In the genomic region with DNA sequence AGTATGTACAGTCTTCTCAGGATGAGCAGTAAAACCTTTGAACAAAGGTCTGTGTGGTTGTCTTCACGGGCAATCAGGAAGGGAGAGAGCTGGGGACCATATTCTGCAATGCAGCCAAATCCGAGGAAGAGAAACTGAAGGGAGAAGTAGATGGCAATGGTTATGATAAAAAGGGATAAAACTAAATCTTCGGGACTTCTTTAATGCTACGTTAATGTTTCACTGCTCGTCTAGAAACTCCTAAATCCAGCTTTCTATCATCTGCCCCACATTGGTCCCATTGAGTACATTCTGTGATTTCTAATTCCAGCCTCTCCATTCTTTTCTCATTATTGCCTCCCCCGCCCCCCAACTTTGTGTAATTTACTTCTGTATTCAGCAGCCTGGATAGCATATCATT, we compare ENCODE assay signal across 15 cellular contexts. TPM values are rescaled to one million over a fixed set of nuclear protein-coding genes. Genes with fewer than 3 reads are reported as not detected.
DNase-seq lines count a peak whose midpoint lies in the region; ATAC-seq, FAIRE-seq and TF ChIP-seq lines count a peak whose summit lies in the region.
"Had no signal": no experiment of that assay in that cellular context is flagged by ENCODE, and none has a peak within 500 bp of the region (broad histone marks: within the 10 kb centered on the region; RNA-seq: fewer than 3 reads in every experiment).

No MANE protein-coding gene starts in this region.

- no peak overlapping the region for H3K27ac ChIP-seq in CD4-positive, alpha-beta T cell (ENCODE audit: low read depth, low read length)
- H3K27ac ChIP-seq in Karpas-422 (ENCODE audit: low read length) (no peak overlapping the region), K562 (ENCODE audit: extremely low read depth, low read depth, low read length) (peak overlapping the region; percentile 93; the same call in 2 of the 3 replicates)

- peaks cover 15% of the 10 kb centered on the region for H4K20me1 ChIP-seq in Karpas-422 (ENCODE audit: insufficient read depth, low read depth, low read length)
- no peaks in the 10 kb centered on the region; the same call in 1 of the 2 replicates for H4K20me1 ChIP-seq in K562 (replicated peaks; ENCODE audit: control insufficient read depth, insufficient read depth, low read length)

- no TSS peak for BruUV-seq in K562 (replicated peaks; lab: Mats Ljungman, UMichigan)

- peaks cover 41% of the 10 kb centered on the region for H3K36me3 Mint-ChIP-seq in CD4-positive, alpha-beta T cell (ENCODE audit: low read depth)
- peaks cover 14% of the 10 kb centered on the region for H3K36me3 Mint-ChIP-seq in natural killer cell treated with Interleukin-12 subunit alpha and Interleukin-12 subunit beta and Interleukin-15 and Interleukin-18, amount 100 ng/mL, for 72 hours

- intact Hi-C loops in CD4-positive, alpha-beta T cell (cut with DNase I, micrococcal nuclease): loop anchor here (5.0 kb wide), 5 partner anchors 119 to 1504 kb away; a partner anchor contains a TSS
- intact Hi-C loops in K562 (cut with micrococcal nuclease): no loop called here

- no peaks in the 10 kb centered on the region for H3K9me2 ChIP-seq in Karpas-422 (replicated peaks; ENCODE audit: insufficient read depth, low read length)

- DNase-seq in CD4-positive, alpha-beta T cell: no peak
- DNase-seq in Karpas-422 (no peak), K562 (ENCODE audit: extremely low read depth in 1 of 4, low spot score in 3 of 4) (no peak), BE2C (no peak), HuH-7.5 (ENCODE audit: low spot score) (no peak), AG20443 (ENCODE audit: low spot score) (no peak)
- DNase-seq in natural killer cell treated with Interleukin-12 subunit alpha and Interleukin-12 subunit beta and Interleukin-15 and Interleukin-18, amount 100 ng/mL, for 72 hours (ENCODE audit: low spot score): no peak
- DNase-seq: islet precursor cell, NCI-H510A treated with DMSO at 0.1 percent for 48 hours, posterior cingulate gyrus, transverse colon had no signal

- TF ChIP-seq CTCF in CD4-positive, alpha-beta T cell (IDR thresholded peaks at IDR 0.05): no peak
- TF ChIP-seq CTCF in K562 (IDR thresholded peaks at IDR 0.05 in 2 of 3, conservative IDR thresholded peaks at IDR 0.05 in 1 of 3; ENCODE audit: insufficient read depth in 2 of 3, low read depth in 1 of 3, low read length in 3 of 3) (no peak), BE2C (IDR thresholded peaks at IDR 0.05; ENCODE audit: low read depth, low read length) (no peak)

- in situ Hi-C loops in K562 (cut with MboI): no loop called here

- H3K4me3 Mint-ChIP-seq in CD4-positive, alpha-beta T cell: peak overlapping the region; percentile 98
- peak overlapping the region; percentile 90 for H3K4me3 Mint-ChIP-seq in natural killer cell treated with Interleukin-12 subunit alpha and Interleukin-12 subunit beta and Interleukin-15 and Interleukin-18, amount 100 ng/mL, for 72 hours

- H3K27me3 Mint-ChIP-seq in CD4-positive, alpha-beta T cell: no peaks in the 10 kb centered on the region
- no peaks in the 10 kb centered on the region for H3K27me3 Mint-ChIP-seq in natural killer cell treated with Interleukin-12 subunit alpha and Interleukin-12 subunit beta and Interleukin-15 and Interleukin-18, amount 100 ng/mL, for 72 hours

- H3K4me1 ChIP-seq in Karpas-422 (ENCODE audit: low read length): peaks cover 21% of the 10 kb centered on the region
- peaks cover 14 to 17% of the 10 kb centered on the region in 2 experiments; a peak in 4 of 5 replicates for H3K4me1 ChIP-seq in K562 (replicated peaks in 1 of 2; ENCODE audit: control insufficient read depth in 2 of 2, insufficient read depth in 2 of 2, low read length in 2 of 2)
- no peaks in the 10 kb centered on the region for H3K4me1 ChIP-seq in BE2C

- H3K4me1 Mint-ChIP-seq in CD4-positive, alpha-beta T cell (ENCODE audit: low read depth): peaks cover 42% of the 10 kb centered on the region
- H3K4me1 Mint-ChIP-seq in natural killer cell treated with Interleukin-12 subunit alpha and Interleukin-12 subunit beta and Interleukin-15 and Interleukin-18, amount 100 ng/mL, for 72 hours (ENCODE audit: low read depth in 2 of 2): peaks cover 31% of the 10 kb centered on the region in 2 donors

- POLR2A ChIA-PET in CD4-positive, alpha-beta T cell (lab: Charles Lee): interaction anchor here (1.3 to 2.7 kb wide), 5 partner anchors 12 to 200 kb away, joined by 3 to 27 read pairs (median 14); a partner anchor contains a TSS
- POLR2A ChIA-PET in K562 (lab: Yijun Ruan, JAX): interaction anchor here (0.6 to 1.7 kb wide), 3 partner anchors 13 to 1977 kb away, joined by 3 read pairs; no protein-coding TSS in a partner anchor

- no peak for FAIRE-seq in K562 (lab: Jason Lieb, UNC)
- FAIRE-seq: GM19239 had no signal

- H3K27ac Mint-ChIP-seq in CD4-positive, alpha-beta T cell: peak overlapping the region; percentile 99
- H3K27ac Mint-ChIP-seq in natural killer cell treated with Interleukin-12 subunit alpha and Interleukin-12 subunit beta and Interleukin-15 and Interleukin-18, amount 100 ng/mL, for 72 hours: peak overlapping the region; percentile 82 to 96

- H3K4me3 ChIP-seq in Karpas-422 (ENCODE audit: low read length): peak overlapping the region; percentile 92
- no peak overlapping the region; the same call in 1 of the 2 replicates for H3K4me3 ChIP-seq in K562
- no peak overlapping the region for H3K4me3 ChIP-seq in BE2C (ENCODE audit: low read depth, low read length)

- H3K36me3 ChIP-seq in Karpas-422 (ENCODE audit: insufficient read depth, low read length): peaks cover 42% of the 10 kb centered on the region
- peaks cover 82% of the 10 kb centered on the region for H3K36me3 ChIP-seq in K562 (ENCODE audit: control insufficient read depth, insufficient read depth, low read length)
- H3K36me3 ChIP-seq in BE2C: peaks cover 13% of the 10 kb centered on the region

- CTCF ChIA-PET in CD4-positive, alpha-beta T cell (lab: Charles Lee): interaction anchor here (1.2 to 2.2 kb wide), 3 partner anchors 104 to 129 kb away, joined by 3 to 8 read pairs (median 6); a partner anchor contains a TSS
- CTCF ChIA-PET in K562 (lab: Yijun Ruan, JAX; ENCODE audit: low intra/inter-chr PET ratio): no interaction called here

- H2AFZ ChIP-seq in Karpas-422 (ENCODE audit: low read length) (no peak overlapping the region), K562 (ENCODE audit: low read depth, low read length) (no peak overlapping the region)

- no peak for TF ChIP-seq POLR2A in K562 (conservative IDR thresholded peaks at IDR 0.05)

- WGBS in K562 (ENCODE audit: insufficient coverage, low coverage, missing lambda C conversion rate): 95% methylated on average over 6 of the region's 6 CpGs

- no peaks in the 10 kb centered on the region for H3K9me3 ChIP-seq in CD4-positive, alpha-beta T cell (ENCODE audit: control insufficient read depth, low read length)
- H3K9me3 ChIP-seq in Karpas-422 (ENCODE audit: low read length) (no peaks in the 10 kb centered on the region), K562 (replicated peaks; ENCODE audit: control insufficient read depth, insufficient read depth, low read depth, low read length) (no peaks in the 10 kb centered on the region), BE2C (no peaks in the 10 kb centered on the region)
- H3K9me3 ChIP-seq: transverse colon had no signal

- no peak for TF ChIP-seq RAD21 in K562 (CRISPR knock-in tag; conservative IDR thresholded peaks at IDR 0.05 in 1 of 2, IDR thresholded peaks at IDR 0.05 in 1 of 2)

- no peaks in the 10 kb centered on the region for H3K27me3 ChIP-seq in CD4-positive, alpha-beta T cell (ENCODE audit: control insufficient read depth, insufficient read depth, low read length)
- no peaks in the 10 kb centered on the region for H3K27me3 ChIP-seq in Karpas-422 (ENCODE audit: low read length)
- H3K27me3 ChIP-seq in K562 (ENCODE audit: control insufficient read depth in 2 of 2, insufficient read depth in 2 of 2, low read length in 2 of 2): no peaks in the 10 kb centered on the region
- H3K27me3 ChIP-seq in BE2C: no peaks in the 10 kb centered on the region
- H3K27me3 ChIP-seq: cardiac muscle cell, transverse colon had no signal

- H3K79me2 ChIP-seq in Karpas-422 (ENCODE audit: low read length) (peaks cover 56% of the 10 kb centered on the region), K562 (ENCODE audit: control insufficient read depth, insufficient read depth, low read length) (peaks cover 53% of the 10 kb centered on the region)

- ATAC-seq in CD4-positive, alpha-beta T cell (ENCODE audit: poor library complexity): no peak
- ATAC-seq in K562 (no peak), HG03045 (IDR thresholded peaks at IDR 0.05; ENCODE audit: unreplicated experiment) (no peak)
- no peak for ATAC-seq in natural killer cell treated with Interleukin-12 subunit alpha and Interleukin-12 subunit beta and Interleukin-15 and Interleukin-18, amount 100 ng/mL, for 72 hours

- H3K9ac ChIP-seq in Karpas-422 (ENCODE audit: low read length): 0 out of 2 replicates have a peak overlapping the region, but pooled peaks have one; percentile 97
- peak overlapping the region in 1 of 2 experiments; percentile 95; a peak in 2 of 4 replicates for H3K9ac ChIP-seq in K562 (ENCODE audit: insufficient read depth in 1 of 2, low read depth in 2 of 2, low read length in 2 of 2)

- peak overlapping the region; percentile 88 for H3K4me2 ChIP-seq in Karpas-422 (ENCODE audit: low read depth, low read length, poor library complexity, severe bottlenecking)
- peak overlapping the region; percentile 97; the same call in 1 of the 2 replicates for H3K4me2 ChIP-seq in K562 (ENCODE audit: insufficient read depth, low read length)

- H3K9me1 ChIP-seq in K562 (ENCODE audit: control insufficient read depth, insufficient read depth, low read length): no peaks in the 10 kb centered on the region

- H3K9me3 Mint-ChIP-seq in CD4-positive, alpha-beta T cell: no peaks in the 10 kb centered on the region
- H3K9me3 Mint-ChIP-seq in natural killer cell treated with Interleukin-12 subunit alpha and Interleukin-12 subunit beta and Interleukin-15 and Interleukin-18, amount 100 ng/mL, for 72 hours: no peaks in the 10 kb centered on the region

- TF ChIP-seq EP300 in K562 (IDR thresholded peaks at IDR 0.05; ENCODE audit: low read length): no peak

RNA-seq across cellular contexts. Expression of a gene that starts 1.7 kb away (rescaled TPM):
- 10 to 100 TPM; 68.5 to 68.6 TPM for total RNA-seq in CD4-positive, alpha-beta T cell
- 36.3 and 57.2 TPM in 2 replicates for total RNA-seq in Karpas-422 (2014; rRNA removed; shearing (Covaris generic); ENCODE audit: low replicate concordance)
- 128 and 180 TPM in 2 replicates for total RNA-seq in K562 (2011; cell fraction: chromatin; rRNA removed; ENCODE audit: low replicate concordance)
- 109 and 115 TPM in 2 replicates for total RNA-seq in K562 (2011; cell fraction: nucleolus; rRNA removed)
- total RNA-seq in K562 (2011; cell fraction: nucleoplasm; rRNA removed): 150 and 215 TPM in 2 replicates
- total RNA-seq in K562 (2014; rRNA removed): 43.2 and 48.7 TPM in 2 replicates
- total RNA-seq in K562 (2014; rRNA removed; fragmentation: Illumina TruSeq; extraction: Trizol): 45.7 and 47.5 TPM in 2 replicates
- 47.0 and 48.9 TPM in 2 replicates for total RNA-seq in K562 (2015; rRNA removed; fragmentation: Illumina TruSeq; extraction: Trizol)
- 63.0 and 66.0 TPM in 2 replicates for total RNA-seq in K562 (2021)
- polyA plus RNA-seq in K562 (2011; rRNA removed): 78.1 and 83.0 TPM in 2 replicates
- polyA plus RNA-seq in K562 (2011; cell fraction: cytosol; rRNA removed): 82.7 and 87.5 TPM in 2 replicates
- 109 and 128 TPM in 2 replicates for polyA plus RNA-seq in K562 (2011; cell fraction: nucleus; rRNA removed)
- 38.6 and 62.9 TPM in 2 replicates for polyA plus RNA-seq in K562 (2012)
- polyA plus RNA-seq in K562 (2014; fragmentation: Illumina TruSeq; extraction: Trizol): 48.1 and 57.0 TPM in 2 replicates
- 100 to 1,000 TPM; 158 to 163 TPM for polyA plus RNA-seq in K562 (2014; fragmentation: Nextera tagmentation; extraction: Ambion mirVana)
- 54.0 and 64.9 TPM in 2 replicates for polyA plus RNA-seq in K562 (2014; rRNA removed)
- polyA minus RNA-seq in K562 (2011; rRNA and poly(A)+ RNA removed): 58.1 and 61.2 TPM in 2 replicates
- polyA minus RNA-seq in K562 (2011; cell fraction: cytosol; rRNA and poly(A)+ RNA removed): 21.0 and 37.8 TPM in 2 replicates
- polyA minus RNA-seq in K562 (2011; cell fraction: nucleus; rRNA and poly(A)+ RNA removed): 75.8 and 112 TPM in 2 replicates
- total RNA-seq in natural killer cell treated with Interleukin-12 subunit alpha and Interleukin-12 subunit beta and Interleukin-15 and Interleukin-18, amount 100 ng/mL, for 72 hours: 10 to 100 TPM; 44.1 to 57.4 TPM
- polyA plus RNA-seq in BE2C (2012; ENCODE audit: insufficient read depth, insufficient read length, low read depth): 57.0 TPM

RNA-seq across cellular contexts. Expression of a gene that starts 1.9 kb away (rescaled TPM):
- total RNA-seq in CD4-positive, alpha-beta T cell: 10 to 100 TPM; 78.1 to 80.5 TPM
- total RNA-seq in Karpas-422 (2014; rRNA removed; shearing (Covaris generic); ENCODE audit: low replicate concordance): 36.3 and 49.7 TPM in 2 replicates
- 207 and 353 TPM in 2 replicates for total RNA-seq in K562 (2011; cell fraction: chromatin; rRNA removed; ENCODE audit: low replicate concordance)
- 170 and 195 TPM in 2 replicates for total RNA-seq in K562 (2011; cell fraction: nucleolus; rRNA removed)
- total RNA-seq in K562 (2011; cell fraction: nucleoplasm; rRNA removed): 211 and 248 TPM in 2 replicates
- 41.0 and 46.7 TPM in 2 replicates for total RNA-seq in K562 (2014; rRNA removed)
- 27.8 and 32.0 TPM in 2 replicates for total RNA-seq in K562 (2014; rRNA removed; fragmentation: Illumina TruSeq; extraction: Trizol)
- total RNA-seq in K562 (2015; rRNA removed; fragmentation: Illumina TruSeq; extraction: Trizol): 37.6 and 40.8 TPM in 2 replicates
- total RNA-seq in K562 (2021): 42.9 and 46.5 TPM in 2 replicates
- 74.1 and 84.0 TPM in 2 replicates for polyA plus RNA-seq in K562 (2011; rRNA removed)
- polyA plus RNA-seq in K562 (2011; cell fraction: cytosol; rRNA removed): 59.9 and 62.2 TPM in 2 replicates
- polyA plus RNA-seq in K562 (2011; cell fraction: nucleus; rRNA removed): 334 and 409 TPM in 2 replicates
- 35.7 and 48.8 TPM in 2 replicates for polyA plus RNA-seq in K562 (2012)
- 48.5 and 49.3 TPM in 2 replicates for polyA plus RNA-seq in K562 (2014; fragmentation: Illumina TruSeq; extraction: Trizol)
- polyA plus RNA-seq in K562 (2014; fragmentation: Nextera tagmentation; extraction: Ambion mirVana): 10 to 100 TPM; 11.8 to 14.2 TPM
- polyA plus RNA-seq in K562 (2014; rRNA removed): 60.0 and 61.0 TPM in 2 replicates
- 58.8 and 63.0 TPM in 2 replicates for polyA minus RNA-seq in K562 (2011; rRNA and poly(A)+ RNA removed)
- 15.8 and 19.7 TPM in 2 replicates for polyA minus RNA-seq in K562 (2011; cell fraction: cytosol; rRNA and poly(A)+ RNA removed)
- polyA minus RNA-seq in K562 (2011; cell fraction: nucleus; rRNA and poly(A)+ RNA removed): 73.6 and 124 TPM in 2 replicates
- total RNA-seq in natural killer cell treated with Interleukin-12 subunit alpha and Interleukin-12 subunit beta and Interleukin-15 and Interleukin-18, amount 100 ng/mL, for 72 hours: 10 to 100 TPM; 50.8 to 71.7 TPM
- 40.8 TPM for polyA plus RNA-seq in BE2C (2012; ENCODE audit: insufficient read depth, insufficient read length, low read depth)

RNA-seq across cellular contexts. Expression of a gene that starts 9.3 kb away (rescaled TPM):
- total RNA-seq in CD4-positive, alpha-beta T cell: 10 to 100 TPM; 16.4 to 16.6 TPM
- total RNA-seq in Karpas-422 (2014; rRNA removed; shearing (Covaris generic); ENCODE audit: low replicate concordance): 13.3 and 20.4 TPM in 2 replicates
- total RNA-seq in K562 (2011; cell fraction: chromatin; rRNA removed; ENCODE audit: low replicate concordance): 19.0 and 30.8 TPM in 2 replicates
- total RNA-seq in K562 (2011; cell fraction: nucleolus; rRNA removed): 22.5 and 25.3 TPM in 2 replicates
- total RNA-seq in K562 (2011; cell fraction: nucleoplasm; rRNA removed): 20.2 and 20.7 TPM in 2 replicates
- total RNA-seq in K562 (2014; rRNA removed) (3.0 and 11.6 TPM in 2 replicates), K562 (2014; rRNA removed; fragmentation: Illumina TruSeq; extraction: Trizol) (2.7 and 3.8 TPM in 2 replicates), K562 (2015; rRNA removed; fragmentation: Illumina TruSeq; extraction: Trizol) (4.8 and 5.2 TPM in 2 replicates), K562 (2021) (6.4 and 6.8 TPM in 2 replicates)
- polyA plus RNA-seq in K562 (2011; rRNA removed) (4.8 and 6.2 TPM in 2 replicates), K562 (2014; fragmentation: Illumina TruSeq; extraction: Trizol) (4.7 and 5.6 TPM in 2 replicates), K562 (2014; fragmentation: Nextera tagmentation; extraction: Ambion mirVana) (under 1 TPM; 0.45 to 0.81 TPM), K562 (2014; rRNA removed) (9.2 and 10.4 TPM in 2 replicates)
- 4.5 and 5.7 TPM in 2 replicates for polyA plus RNA-seq in K562 (2011; cell fraction: cytosol; rRNA removed)
- polyA plus RNA-seq in K562 (2011; cell fraction: nucleus; rRNA removed): 36.0 and 59.3 TPM in 2 replicates
- polyA plus RNA-seq in K562 (2012): 6.2 and 9.0 TPM in 2 replicates
- 2.7 and 4.7 TPM in 2 replicates for polyA minus RNA-seq in K562 (2011; rRNA and poly(A)+ RNA removed)
- polyA minus RNA-seq in K562 (2011; cell fraction: cytosol; rRNA and poly(A)+ RNA removed): 1.6 and 1.7 TPM in 2 replicates
- polyA minus RNA-seq in K562 (2011; cell fraction: nucleus; rRNA and poly(A)+ RNA removed): 10.3 and 14.0 TPM in 2 replicates
- 1 to 10 TPM; 6.1 to 7.7 TPM for total RNA-seq in natural killer cell treated with Interleukin-12 subunit alpha and Interleukin-12 subunit beta and Interleukin-15 and Interleukin-18, amount 100 ng/mL, for 72 hours
- 19.9 TPM for polyA plus RNA-seq in BE2C (2012; ENCODE audit: insufficient read depth, insufficient read length, low read depth)

RNA-seq across cellular contexts. Expression of a gene that starts 14.1 kb away (rescaled TPM):
- total RNA-seq in CD4-positive, alpha-beta T cell: 10 to 100 TPM; 44.1 to 46.8 TPM
- total RNA-seq in Karpas-422 (2014; rRNA removed; shearing (Covaris generic); ENCODE audit: low replicate concordance): 40.3 and 53.5 TPM in 2 replicates
- total RNA-seq in K562 (2011; cell fraction: chromatin; rRNA removed; ENCODE audit: low replicate concordance): 197 and 241 TPM in 2 replicates
- total RNA-seq in K562 (2011; cell fraction: nucleolus; rRNA removed): 92.7 and 107 TPM in 2 replicates
- total RNA-seq in K562 (2011; cell fraction: nucleoplasm; rRNA removed): 141 and 183 TPM in 2 replicates
- 3.0 and 3.8 TPM in 2 replicates for total RNA-seq in K562 (2014; rRNA removed)
- 3.6 and 4.1 TPM in 2 replicates for total RNA-seq in K562 (2014; rRNA removed; fragmentation: Illumina TruSeq; extraction: Trizol)
- 3.6 TPM in 2 replicates for total RNA-seq in K562 (2015; rRNA removed; fragmentation: Illumina TruSeq; extraction: Trizol)
- total RNA-seq in K562 (2021): 6.5 and 7.4 TPM in 2 replicates
- polyA plus RNA-seq in K562 (2011; rRNA removed): 9.7 and 16.7 TPM in 2 replicates
- 4.1 and 6.9 TPM in 2 replicates for polyA plus RNA-seq in K562 (2011; cell fraction: cytosol; rRNA removed)
- polyA plus RNA-seq in K562 (2011; cell fraction: nucleus; rRNA removed): 123 and 140 TPM in 2 replicates
- 5.2 and 22.4 TPM in 2 replicates for polyA plus RNA-seq in K562 (2012)
- polyA plus RNA-seq in K562 (2014; fragmentation: Illumina TruSeq; extraction: Trizol): 4.8 TPM in 2 replicates
- 1 to 10 TPM in 1 of 2 experiments, under 1 TPM in 1; 0.82 to 2.0 TPM for polyA plus RNA-seq in K562 (2014; fragmentation: Nextera tagmentation; extraction: Ambion mirVana)
- polyA plus RNA-seq in K562 (2014; rRNA removed): 7.1 and 8.4 TPM in 2 replicates
- polyA minus RNA-seq in K562 (2011; rRNA and poly(A)+ RNA removed): 24.5 and 30.4 TPM in 2 replicates
- polyA minus RNA-seq in K562 (2011; cell fraction: cytosol; rRNA and poly(A)+ RNA removed): 7.0 and 8.5 TPM in 2 replicates
- polyA minus RNA-seq in K562 (2011; cell fraction: nucleus; rRNA and poly(A)+ RNA removed): 26.4 and 49.9 TPM in 2 replicates
- total RNA-seq in natural killer cell treated with Interleukin-12 subunit alpha and Interleukin-12 subunit beta and Interleukin-15 and Interleukin-18, amount 100 ng/mL, for 72 hours: 10 to 100 TPM; 22.4 to 53.6 TPM
- polyA plus RNA-seq in BE2C (2012; ENCODE audit: insufficient read depth, insufficient read length, low read depth): 7.2 TPM

RNA-seq across cellular contexts. Expression of a gene that starts 42.2 kb away (rescaled TPM):
- total RNA-seq in CD4-positive, alpha-beta T cell: under 1 TPM; 0.52 to 0.87 TPM
- 0.22 TPM in 1 of 2 replicates, not detected in the other for total RNA-seq in Karpas-422 (2014; rRNA removed; shearing (Covaris generic); ENCODE audit: low replicate concordance)
- total RNA-seq in K562 (2011; cell fraction: chromatin; rRNA removed; ENCODE audit: low replicate concordance): not detected in 2 replicates
- 0.39 and 0.50 TPM in 2 replicates for total RNA-seq in K562 (2011; cell fraction: nucleolus; rRNA removed)
- total RNA-seq in K562 (2011; cell fraction: nucleoplasm; rRNA removed): 0.37 TPM in 1 of 2 replicates, not detected in the other
- total RNA-seq in K562 (2014; rRNA removed) (0.49 TPM in 1 of 2 replicates, not detected in the other), K562 (2014; rRNA removed; fragmentation: Illumina TruSeq; extraction: Trizol) (0.16 and 0.29 TPM in 2 replicates), K562 (2015; rRNA removed; fragmentation: Illumina TruSeq; extraction: Trizol) (0.14 and 0.15 TPM in 2 replicates), K562 (2021) (1.2 and 1.4 TPM in 2 replicates)
- polyA plus RNA-seq in K562 (2011; rRNA removed) (0.24 and 0.29 TPM in 2 replicates), K562 (2014; fragmentation: Illumina TruSeq; extraction: Trizol) (0.12 and 0.71 TPM in 2 replicates), K562 (2014; fragmentation: Nextera tagmentation; extraction: Ambion mirVana) (under 1 TPM; 0.79 to 0.94 TPM), K562 (2014; rRNA removed) (0.57 and 0.69 TPM in 2 replicates)
- polyA plus RNA-seq in K562 (2011; cell fraction: cytosol; rRNA removed): 0.56 and 0.61 TPM in 2 replicates
- 0.57 and 0.65 TPM in 2 replicates for polyA plus RNA-seq in K562 (2011; cell fraction: nucleus; rRNA removed)
- polyA plus RNA-seq in K562 (2012): 0.48 and 0.55 TPM in 2 replicates
- 0.24 TPM in 1 of 2 replicates, not detected in the other for polyA minus RNA-seq in K562 (2011; rRNA and poly(A)+ RNA removed)
- not detected in 2 replicates for polyA minus RNA-seq in K562 (2011; cell fraction: cytosol; rRNA and poly(A)+ RNA removed)
- polyA minus RNA-seq in K562 (2011; cell fraction: nucleus; rRNA and poly(A)+ RNA removed): 0.22 TPM in 1 of 2 replicates, not detected in the other
- under 1 TPM; 0.76 to 0.92 TPM for total RNA-seq in natural killer cell treated with Interleukin-12 subunit alpha and Interleukin-12 subunit beta and Interleukin-15 and Interleukin-18, amount 100 ng/mL, for 72 hours
- polyA plus RNA-seq in BE2C (2012; ENCODE audit: insufficient read depth, insufficient read length, low read depth): 2.1 TPM
- total RNA-seq: M059J had no signal
